18 cellular contexts compared by ENCODE assay signal in genomic region chr17:5661486-5662125, GRCh38.
"Had no signal": no experiment of that assay in that cellular context is flagged by ENCODE, and none has a peak within 500 bp of the region (broad histone marks: within the 10 kb centered on the region; RNA-seq: fewer than 3 reads in every experiment).

No MANE protein-coding gene starts in this region.

- H3K36me3 Mint-ChIP-seq: activated naive CD4-positive, alpha-beta T cell treated with anti-CD3 and anti-CD28 coated beads, Interleukin-2, amount 50 U/mL, for 72 hours had no signal

- H3K27ac ChIP-seq: body of pancreas, parathyroid adenoma, suprapubic skin, upper lobe of left lung had no signal

- H3K4me3 ChIP-seq: body of pancreas, suprapubic skin, upper lobe of left lung had no signal

- H3K9ac ChIP-seq: parathyroid adenoma had no signal

- H3K36me3 ChIP-seq: suprapubic skin, upper lobe of left lung had no signal

- FAIRE-seq: endometrium, keratinocyte had no signal

- H3K9me3 ChIP-seq: body of pancreas, suprapubic skin, upper lobe of left lung had no signal

- H3K27ac Mint-ChIP-seq: activated naive CD4-positive, alpha-beta T cell treated with anti-CD3 and anti-CD28 coated beads, Interleukin-2, amount 50 U/mL, for 72 hours had no signal

- H2AFZ ChIP-seq: parathyroid adenoma had no signal

- H3K9me3 Mint-ChIP-seq: activated naive CD4-positive, alpha-beta T cell treated with anti-CD3 and anti-CD28 coated beads, Interleukin-2, amount 50 U/mL, for 72 hours had no signal

- H3K4me1 ChIP-seq: body of pancreas, parathyroid adenoma, suprapubic skin, upper lobe of left lung had no signal

- H3K79me2 ChIP-seq: parathyroid adenoma had no signal

- H3K27me3 ChIP-seq: body of pancreas, upper lobe of left lung had no signal

- ATAC-seq: activated naive CD4-positive, alpha-beta T cell treated with anti-CD3 and anti-CD28 coated beads, Interleukin-2, amount 50 U/mL, for 72 hours; body of pancreas; esophagus mucosa; left ventricle myocardium superior; stimulated activated naive CD8-positive, alpha-beta T cell treated with anti-CD3 and anti-CD28 coated beads, Interleukin-15, Interleukin-2, amounts not matched to agents 100 U/mL and 50 U/mL, for 24 hours had no signal

- DNase-seq: activated CD4-positive, alpha-beta T cell treated with anti-CD3 and anti-CD28 coated beads, Interleukin-2, amount 50 U/mL, for 4 hours; activated CD4-positive, CD25-positive, alpha-beta regulatory T cell treated with anti-CD3 and anti-CD28 coated beads, Interleukin-2, amount 50 U/mL, for 72 hours; activated effector memory CD4-positive, alpha-beta T cell treated with Interleukin-2 at 50 U/mL for 16 hours; activated T-cell treated with anti-CD3 and anti-CD28 coated beads, Interleukin-2, amount 50 U/mL, for 1 hour; amniotic stem cell; body of pancreas; dermis blood vessel endothelial cell; left ventricle myocardium superior; stimulated activated CD4-positive, alpha-beta T cell treated with anti-CD3 and anti-CD28 coated beads, Interleukin-4, amount 100 ng/mL, for 1 hour; stimulated activated CD8-positive, alpha-beta memory T cell treated with anti-CD3 and anti-CD28 coated beads, Interleukin-4, amount 100 ng/mL, for 48 hours; stimulated activated naive CD8-positive, alpha-beta T cell treated with anti-CD3 and anti-CD28 coated beads, Interleukin-15, Interleukin-2, amounts not matched to agents 100 U/mL and 50 U/mL, for 24 hours; upper lobe of left lung had no signal
